8 cellular contexts compared by ENCODE assay signal in genomic region chr6:2542858-2543218, GRCh38.
A peak's percentile ranks its signal among the peaks of the same experiment; 100 is the strongest.
DNase-seq lines count a peak whose midpoint lies in the region; ATAC-seq and TF ChIP-seq lines count a peak whose summit lies in the region.

No MANE protein-coding gene starts in this region.

- H3K9me3 Mint-ChIP-seq in activated naive CD8-positive, alpha-beta T cell treated with anti-CD3 and anti-CD28 coated beads, Interleukin-2, amount 10 ng/mL, durations not matched to agents 7 days and 5 days, result no peaks in the 10 kb centered on the region
- no peaks in the 10 kb centered on the region for H3K9me3 Mint-ChIP-seq in natural killer cell treated with Interleukin-12 subunit alpha and Interleukin-12 subunit beta and Interleukin-15 and Interleukin-18, amount 100 ng/mL, for 72 hours

- TF ChIP-seq CTCF in Loucy (conservative IDR thresholded peaks at IDR 0.05; ENCODE audit: low read length), result no peak

- H3K4me3 ChIP-seq in Loucy (ENCODE audit: low read length, poor library complexity, severe bottlenecking), result peak overlapping the region; percentile 50

- peaks cover 71% of the 10 kb centered on the region for H3K4me1 ChIP-seq in Loucy (ENCODE audit: insufficient read depth, low read length, poor library complexity, severe bottlenecking)

- no peaks in the 10 kb centered on the region for H3K9me2 ChIP-seq in Loucy (replicated peaks; ENCODE audit: low read depth, low read length)

- POLR2A ChIA-PET in activated naive CD8-positive, alpha-beta T cell treated with anti-CD3 and anti-CD28 coated beads, Interleukin-2, amount 10 ng/mL, durations not matched to agents 7 days and 5 days (lab: Charles Lee), result interaction anchor here (0.7 to 1.0 kb wide), 3 partner anchors 21 to 521 kb away, joined by 3 to 4 read pairs (median 3); no protein-coding TSS in a partner anchor

- H3K27ac Mint-ChIP-seq in activated naive CD8-positive, alpha-beta T cell treated with anti-CD3 and anti-CD28 coated beads, Interleukin-2, amount 10 ng/mL, durations not matched to agents 7 days and 5 days, result peak overlapping the region; percentile 39
- H3K27ac Mint-ChIP-seq in natural killer cell treated with Interleukin-12 subunit alpha and Interleukin-12 subunit beta and Interleukin-15 and Interleukin-18, amount 100 ng/mL, for 72 hours, result no peak overlapping the region

- H3K9me3 ChIP-seq in Loucy (ENCODE audit: insufficient read depth, low read depth, low read length), result no peaks in the 10 kb centered on the region

- peaks cover 81% of the 10 kb centered on the region for H3K27me3 Mint-ChIP-seq in activated naive CD8-positive, alpha-beta T cell treated with anti-CD3 and anti-CD28 coated beads, Interleukin-2, amount 10 ng/mL, durations not matched to agents 7 days and 5 days
- H3K27me3 Mint-ChIP-seq in natural killer cell treated with Interleukin-12 subunit alpha and Interleukin-12 subunit beta and Interleukin-15 and Interleukin-18, amount 100 ng/mL, for 72 hours, result peaks cover 56 to 63% of the 10 kb centered on the region in 2 donors

- peak overlapping the region; percentile 56 for H3K4me3 Mint-ChIP-seq in activated naive CD8-positive, alpha-beta T cell treated with anti-CD3 and anti-CD28 coated beads, Interleukin-2, amount 10 ng/mL, durations not matched to agents 7 days and 5 days
- H3K4me3 Mint-ChIP-seq in natural killer cell treated with Interleukin-12 subunit alpha and Interleukin-12 subunit beta and Interleukin-15 and Interleukin-18, amount 100 ng/mL, for 72 hours, result peak overlapping the region; percentile 15

- no peak overlapping the region; the same call in 1 of the 2 replicates for H2AFZ ChIP-seq in Loucy (ENCODE audit: low read length)

- no peaks in the 10 kb centered on the region for H3K79me2 ChIP-seq in Loucy (ENCODE audit: insufficient read depth, low read length)

- ATAC-seq in GM18498 (IDR thresholded peaks at IDR 0.05; ENCODE audit: unreplicated experiment) (peak; percentile 74), GM21825 (IDR thresholded peaks at IDR 0.05; ENCODE audit: unreplicated experiment) (peak; percentile 85)
- peak; percentile 90 for ATAC-seq in activated naive CD8-positive, alpha-beta T cell treated with anti-CD3 and anti-CD28 coated beads, Interleukin-2, amount 10 ng/mL, durations not matched to agents 7 days and 5 days (ENCODE audit: low read depth)
- peak; percentile 83 to 86 for ATAC-seq in natural killer cell treated with Interleukin-12 subunit alpha and Interleukin-12 subunit beta and Interleukin-15 and Interleukin-18, amount 100 ng/mL, for 72 hours

- no peaks in the 10 kb centered on the region for H3K36me3 ChIP-seq in Loucy (ENCODE audit: insufficient read depth, low read length)

- H3K4me2 ChIP-seq in Loucy (ENCODE audit: low read depth, low read length, poor library complexity, severe bottlenecking), result peak overlapping the region; percentile 79

- DNase-seq in activated naive CD8-positive, alpha-beta T cell treated with anti-CD3 and anti-CD28 coated beads, Interleukin-2, amount 10 ng/mL, durations not matched to agents 7 days and 5 days, result no peak
- DNase-seq in natural killer cell treated with Interleukin-12 subunit alpha and Interleukin-12 subunit beta and Interleukin-15 and Interleukin-18, amount 100 ng/mL, for 72 hours (ENCODE audit: low spot score), result no peak
- DNase-seq in NCI-H1092 (lab: John Stamatoyannopoulos, UW) (no peak), DMS53 treated with DMSO at 0.1 percent for 48 hours (lab: John Stamatoyannopoulos, UW; ENCODE audit: unreplicated experiment) (no peak), NCI-H510A treated with DMSO at 0.1 percent for 48 hours (lab: John Stamatoyannopoulos, UW) (no peak)

- H4K20me1 ChIP-seq in Loucy (ENCODE audit: insufficient read depth, low read length, poor library complexity, severe bottlenecking), result no peaks in the 10 kb centered on the region

- H3K4me1 Mint-ChIP-seq in activated naive CD8-positive, alpha-beta T cell treated with anti-CD3 and anti-CD28 coated beads, Interleukin-2, amount 10 ng/mL, durations not matched to agents 7 days and 5 days, result peaks cover 17% of the 10 kb centered on the region
- peaks cover 21% of the 10 kb centered on the region in 2 donors for H3K4me1 Mint-ChIP-seq in natural killer cell treated with Interleukin-12 subunit alpha and Interleukin-12 subunit beta and Interleukin-15 and Interleukin-18, amount 100 ng/mL, for 72 hours (ENCODE audit: low read depth in 2 of 2)

- peaks cover 3% of the 10 kb centered on the region; the same call in 1 of the 2 replicates for H3F3A ChIP-seq in Loucy (ENCODE audit: low read depth)

- H3K9ac ChIP-seq in Loucy (ENCODE audit: low read depth, low read length, poor library complexity, severe bottlenecking), result peak overlapping the region; percentile 58

- H3K36me3 Mint-ChIP-seq in activated naive CD8-positive, alpha-beta T cell treated with anti-CD3 and anti-CD28 coated beads, Interleukin-2, amount 10 ng/mL, durations not matched to agents 7 days and 5 days, result no peaks in the 10 kb centered on the region
- peaks cover 5% of the 10 kb centered on the region for H3K36me3 Mint-ChIP-seq in natural killer cell treated with Interleukin-12 subunit alpha and Interleukin-12 subunit beta and Interleukin-15 and Interleukin-18, amount 100 ng/mL, for 72 hours

- H3K27me3 ChIP-seq in Loucy (ENCODE audit: insufficient read depth, low read length, poor library complexity, severe bottlenecking), result no peaks in the 10 kb centered on the region
